Comparison of ENCODE assay signal across 9 cellular contexts in the genomic region with DNA sequence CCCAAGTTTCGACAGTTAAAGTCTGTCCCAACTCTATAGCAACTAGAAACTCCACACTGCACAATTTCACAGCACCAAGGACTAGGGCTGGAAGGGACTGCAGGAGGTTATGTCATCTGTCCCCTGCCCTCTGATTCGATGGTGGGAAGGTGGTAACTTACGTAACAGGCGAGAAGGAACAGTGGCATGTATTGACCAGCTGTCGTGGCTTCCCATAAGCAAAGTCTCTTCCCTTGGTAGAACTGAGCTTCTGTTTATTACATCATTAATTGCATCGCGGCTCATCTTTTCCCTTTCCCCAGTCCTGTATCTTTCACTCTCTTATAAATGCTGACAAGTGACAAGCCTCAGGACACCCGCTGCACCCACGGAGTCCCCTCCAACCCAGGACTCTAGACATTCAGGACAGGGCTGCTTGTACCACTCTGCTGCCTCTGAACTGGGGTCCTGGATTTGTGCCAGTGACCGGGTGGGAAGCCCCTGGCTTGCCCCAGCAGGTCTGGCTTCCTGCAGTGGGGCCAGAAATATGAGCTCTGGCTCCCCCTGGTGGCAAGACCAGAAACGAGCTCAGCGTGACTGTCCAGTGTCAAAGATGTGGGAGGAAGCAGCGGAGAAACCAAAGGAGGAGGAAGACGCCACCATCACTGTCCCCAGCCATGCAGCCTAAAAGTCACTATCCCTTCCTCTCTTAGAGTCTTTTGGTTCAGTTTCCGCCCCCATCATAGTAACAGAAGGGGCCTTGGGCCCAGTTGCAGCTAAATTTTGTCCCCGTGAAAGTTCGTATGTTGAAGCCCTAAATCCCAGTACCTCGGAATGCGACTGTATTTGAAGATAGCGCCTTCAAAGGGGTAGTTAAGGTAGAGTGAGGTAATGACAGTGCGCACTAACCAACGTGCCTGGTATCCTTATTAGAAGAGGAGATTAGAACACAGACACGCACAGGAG.
DNase-seq lines count a peak whose midpoint lies in the region; ATAC-seq and TF ChIP-seq lines count a peak whose summit lies in the region.
"Had no signal": no experiment of that assay in that cellular context is flagged by ENCODE, and none has a peak within 500 bp of the region (broad histone marks: within the 10 kb centered on the region; RNA-seq: fewer than 3 reads in every experiment).

No MANE protein-coding gene starts in this region.

- H3K36me3 Mint-ChIP-seq in activated T-helper 2 cell treated with anti-CD3 and anti-CD28 coated beads, Interferon-gamma antibody, Interleukin-2, Interleukin-4, amounts not matched to agents 10 μg/mL and 5 μg/mL and 100 μg/mL, durations not matched to agents 14 hours and 24 hours and 36 hours (ENCODE audit: low read depth), result no peaks in the 10 kb centered on the region

- H3K27ac Mint-ChIP-seq in activated T-helper 2 cell treated with anti-CD3 and anti-CD28 coated beads, Interferon-gamma antibody, Interleukin-2, Interleukin-4, amounts not matched to agents 10 μg/mL and 5 μg/mL and 100 μg/mL, durations not matched to agents 14 hours and 24 hours and 36 hours, result no peak overlapping the region
- H3K27ac Mint-ChIP-seq: T-helper 1 cell treated with Interleukin-12 subunit alpha and Interleukin-12 subunit beta and Interleukin-4 antibody, amounts not matched to agents 30 μg/mL and 1 μg/mL, for 36 hours had no signal

- ATAC-seq in Panc1, result peak; percentile 80; the same call in 1 of the 2 replicates
- no peak for ATAC-seq in GM21390 (IDR thresholded peaks at IDR 0.05; ENCODE audit: unreplicated experiment)
- no peak for ATAC-seq in HG03457 (IDR thresholded peaks at IDR 0.05; ENCODE audit: unreplicated experiment)

- in situ Hi-C loops in Panc1 (cut with HindIII; ENCODE audit: low pct_unique_long_range_greater_than_20kb, low sequenced_read_pairs), result no loop called here

- H3K9me3 Mint-ChIP-seq in activated T-helper 2 cell treated with anti-CD3 and anti-CD28 coated beads, Interferon-gamma antibody, Interleukin-2, Interleukin-4, amounts not matched to agents 10 μg/mL and 5 μg/mL and 100 μg/mL, durations not matched to agents 14 hours and 24 hours and 36 hours, result no peaks in the 10 kb centered on the region
- H3K9me3 Mint-ChIP-seq: T-helper 1 cell treated with Interleukin-12 subunit alpha and Interleukin-12 subunit beta and Interleukin-4 antibody, amounts not matched to agents 30 μg/mL and 1 μg/mL, for 36 hours had no signal

- H3K4me3 ChIP-seq in HEK293 (ENCODE audit: low read depth, low read length), result no peak overlapping the region
- no peak overlapping the region for H3K4me3 ChIP-seq in Panc1 (ENCODE audit: low read depth in 2 of 2, low read length in 2 of 2)

- H3K27ac ChIP-seq in HEK293 (ENCODE audit: extremely low read depth, low read depth, low read length) (no peak overlapping the region), Panc1 (ENCODE audit: low read length) (no peak overlapping the region)

- CTCF ChIA-PET in HEK293 (lab: Yijun Ruan, JAX) (interaction anchor here (0.6 to 4.9 kb wide), 52 partner anchors 10 to 1305 kb away, joined by 3 to 30 read pairs (median 5); no protein-coding TSS in a partner anchor), Panc1 (lab: Charles Lee) (interaction anchor here (0.5 to 1.3 kb wide), 11 partner anchors 9 to 1102 kb away, joined by 3 to 10 read pairs (median 3); no protein-coding TSS in a partner anchor)

- DNase-seq in COR-L47 (lab: John Stamatoyannopoulos, UW) (peak; percentile 15), Panc1 (ENCODE audit: low read depth, low spot score) (peak; percentile 20), germinal center (ENCODE audit: low spot score) (peak; percentile 44), posterior cingulate gyrus (peak; percentile 34 to 96 (median 73))
- DNase-seq in activated T-helper 2 cell treated with anti-CD3 and anti-CD28 coated beads, Interferon-gamma antibody, Interleukin-2, Interleukin-4, amounts not matched to agents 10 μg/mL and 5 μg/mL and 100 μg/mL, durations not matched to agents 14 hours and 24 hours and 36 hours (ENCODE audit: low spot score), result peak; percentile 49

- no peaks in the 10 kb centered on the region for H3K4me1 ChIP-seq in HEK293 (ENCODE audit: control insufficient read depth, insufficient read depth, low read length)
- no peaks in the 10 kb centered on the region for H3K4me1 ChIP-seq in Panc1 (ENCODE audit: control insufficient read depth, insufficient read depth, low read length)

- H3K36me3 ChIP-seq in HEK293 (ENCODE audit: control insufficient read depth in 2 of 2, insufficient read depth in 1 of 2, low read length in 2 of 2), result no peaks in the 10 kb centered on the region
- H3K36me3 ChIP-seq in Panc1 (ENCODE audit: control insufficient read depth, insufficient read depth, low read length), result no peaks in the 10 kb centered on the region

- H3K4me1 Mint-ChIP-seq in activated T-helper 2 cell treated with anti-CD3 and anti-CD28 coated beads, Interferon-gamma antibody, Interleukin-2, Interleukin-4, amounts not matched to agents 10 μg/mL and 5 μg/mL and 100 μg/mL, durations not matched to agents 14 hours and 24 hours and 36 hours (ENCODE audit: low read depth), result peaks cover 3% of the 10 kb centered on the region

- no peaks in the 10 kb centered on the region for H3K27me3 ChIP-seq in Panc1 (ENCODE audit: control insufficient read depth, insufficient read depth, low read length)

- POLR2A ChIA-PET in HEK293 (lab: Yijun Ruan, JAX), result interaction anchor here (0.5 kb wide), 1 partner anchor 1117 kb away, joined by 3 read pairs; no protein-coding TSS in a partner anchor
- POLR2A ChIA-PET in Panc1 (lab: Charles Lee), result no interaction called here

- H3K27me3 Mint-ChIP-seq in activated T-helper 2 cell treated with anti-CD3 and anti-CD28 coated beads, Interferon-gamma antibody, Interleukin-2, Interleukin-4, amounts not matched to agents 10 μg/mL and 5 μg/mL and 100 μg/mL, durations not matched to agents 14 hours and 24 hours and 36 hours (ENCODE audit: low read depth), result peaks cover 1% of the 10 kb centered on the region

- H3K4me3 Mint-ChIP-seq in activated T-helper 2 cell treated with anti-CD3 and anti-CD28 coated beads, Interferon-gamma antibody, Interleukin-2, Interleukin-4, amounts not matched to agents 10 μg/mL and 5 μg/mL and 100 μg/mL, durations not matched to agents 14 hours and 24 hours and 36 hours (ENCODE audit: low read depth), result no peak overlapping the region
- H3K4me3 Mint-ChIP-seq: T-helper 1 cell treated with Interleukin-12 subunit alpha and Interleukin-12 subunit beta and Interleukin-4 antibody, amounts not matched to agents 30 μg/mL and 1 μg/mL, for 36 hours had no signal

- intact Hi-C loops in Panc1 (cut with micrococcal nuclease; ENCODE audit: unreplicated experiment) (no loop called here), posterior cingulate gyrus (cut with DNase I) (loop anchor here (5.0 kb wide), 1 partner anchor 1848 kb away; no protein-coding TSS in a partner anchor)
- intact Hi-C loops in activated T-helper 2 cell treated with anti-CD3 and anti-CD28 coated beads, Interferon-gamma antibody, Interleukin-2, Interleukin-4, amounts not matched to agents 10 μg/mL and 5 μg/mL and 100 μg/mL, durations not matched to agents 14 hours and 24 hours and 36 hours (cut with micrococcal nuclease), result no loop called here

- H3K9me3 ChIP-seq in HEK293 (ENCODE audit: control insufficient read depth, insufficient read depth, low read depth, low read length), result no peaks in the 10 kb centered on the region
- no peaks in the 10 kb centered on the region for H3K9me3 ChIP-seq in Panc1 (ENCODE audit: control insufficient read depth, insufficient read depth, low read depth, low read length)

- BruUV-seq in Panc1 (replicated peaks; lab: Mats Ljungman, UMichigan), result no TSS peak

- TF ChIP-seq CTCF in HEK293 (tag by site-specific recombination; IDR thresholded peaks at IDR 0.05) (peak; percentile 70), Panc1 (IDR thresholded peaks at IDR 0.05) (peak; percentile 85)

TF ChIP-seq in HEK293, 187 proteins besides CTCF, POLR2A, EP300 and RAD21 (continues in another document):
- TF ChIP-seq ZNF266 (tag by site-specific recombination; IDR thresholded peaks at IDR 0.05; ENCODE audit: low read depth) (no peak), ZIC2 (tag by site-specific recombination; IDR thresholded peaks at IDR 0.05) (peak; percentile 89), KLF16 (tag by site-specific recombination; IDR thresholded peaks at IDR 0.05) (no peak), ZNF791 (tag by site-specific recombination; IDR thresholded peaks at IDR 0.05) (no peak), ZFHX2 (tag by site-specific recombination; conservative IDR thresholded peaks at IDR 0.05) (peak; percentile 41), ZNF768 (tag by site-specific recombination; IDR thresholded peaks at IDR 0.05) (no peak)
- TF ChIP-seq, protein P1, sequence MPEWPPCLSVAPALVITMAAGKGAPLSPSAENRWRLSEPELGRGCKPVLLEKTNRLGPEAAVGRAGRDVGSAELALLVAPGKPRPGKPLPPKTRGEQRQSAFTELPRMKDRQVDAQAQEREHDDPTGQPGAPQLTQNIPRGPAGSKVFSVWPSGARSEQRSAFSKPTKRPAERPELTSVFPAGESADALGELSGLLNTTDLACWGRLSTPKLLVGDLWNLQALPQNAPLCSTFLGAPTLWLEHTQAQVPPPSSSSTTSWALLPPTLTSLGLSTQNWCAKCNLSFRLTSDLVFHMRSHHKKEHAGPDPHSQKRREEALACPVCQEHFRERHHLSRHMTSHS (tag by site-specific recombination; IDR thresholded peaks at IDR 0.05), result no peak
- TF ChIP-seq, protein P2, sequence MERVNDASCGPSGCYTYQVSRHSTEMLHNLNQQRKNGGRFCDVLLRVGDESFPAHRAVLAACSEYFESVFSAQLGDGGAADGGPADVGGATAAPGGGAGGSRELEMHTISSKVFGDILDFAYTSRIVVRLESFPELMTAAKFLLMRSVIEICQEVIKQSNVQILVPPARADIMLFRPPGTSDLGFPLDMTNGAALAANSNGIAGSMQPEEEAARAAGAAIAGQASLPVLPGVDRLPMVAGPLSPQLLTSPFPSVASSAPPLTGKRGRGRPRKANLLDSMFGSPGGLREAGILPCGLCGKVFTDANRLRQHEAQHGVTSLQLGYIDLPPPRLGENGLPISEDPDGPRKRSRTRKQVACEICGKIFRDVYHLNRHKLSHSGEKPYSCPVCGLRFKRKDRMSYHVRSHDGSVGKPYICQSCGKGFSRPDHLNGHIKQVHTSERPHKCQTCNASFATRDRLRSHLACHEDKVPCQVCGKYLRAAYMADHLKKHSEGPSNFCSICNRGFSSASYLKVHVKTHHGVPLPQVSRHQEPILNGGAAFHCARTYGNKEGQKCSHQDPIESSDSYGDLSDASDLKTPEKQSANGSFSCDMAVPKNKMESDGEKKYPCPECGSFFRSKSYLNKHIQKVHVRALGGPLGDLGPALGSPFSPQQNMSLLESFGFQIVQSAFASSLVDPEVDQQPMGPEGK (tag by site-specific recombination; IDR thresholded peaks at IDR 0.05), result peak; percentile 56; the same call in 1 of the 2 replicates

Comparison
In these comparisons a context has a peak if more than half of its experiments do, and no peak if none do; other contexts are left out.
1. DNase-seq: peak in every context shown above with its lines; median percentile 73 in posterior cingulate gyrus; 49 in activated T-helper 2 cell treated with anti-CD3 and anti-CD28 coated beads, Interferon-gamma antibody, Interleukin-2, Interleukin-4, amounts not matched to agents 10 μg/mL and 5 μg/mL and 100 μg/mL, durations not matched to agents 14 hours and 24 hours and 36 hours; 44 in germinal center; 20 in Panc1; 15 in COR-L47.